In genomic region chr2:45681675-45682074, GRCh38 we compare ENCODE assay signal across 9 cellular contexts. TPM values are rescaled to one million over a fixed set of nuclear protein-coding genes. Genes with fewer than 3 reads are reported as not detected.
DNase-seq lines count a peak whose midpoint lies in the region; ATAC-seq and TF ChIP-seq lines count a peak whose summit lies in the region.
"Had no signal": no experiment of that assay in that cellular context is flagged by ENCODE, and none has a peak within 500 bp of the region (broad histone marks: within the 10 kb centered on the region; RNA-seq: fewer than 3 reads in every experiment).

No MANE protein-coding gene starts in this region.

- no peaks in the 10 kb centered on the region for H3K27me3 ChIP-seq in testis

- WGBS in testis, 2 donors: 80 to 90% methylated on average over 3 of the region's 3 CpGs

- no peak for TF ChIP-seq CTCF in activated B cell treated with CpG ODN at 0.5 μM for 24 hours (IDR thresholded peaks at IDR 0.05)
- TF ChIP-seq CTCF in testis (IDR thresholded peaks at IDR 0.05): no peak

- H3K27ac Mint-ChIP-seq in activated B cell treated with CpG ODN at 0.5 μM for 24 hours: no peak overlapping the region
- H3K27ac Mint-ChIP-seq: CD4-positive, CD25-positive, alpha-beta regulatory T cell had no signal

- H3K36me3 Mint-ChIP-seq in activated B cell treated with CpG ODN at 0.5 μM for 24 hours (ENCODE audit: low read depth): peaks cover 9% of the 10 kb centered on the region

- ATAC-seq in HG03135 (IDR thresholded peaks at IDR 0.05; ENCODE audit: unreplicated experiment) (peak; percentile 90), activated B cell treated with CpG ODN at 0.5 μM for 24 hours (ENCODE audit: low read depth) (peak; percentile 98)

- no peaks in the 10 kb centered on the region for H3K4me1 ChIP-seq in testis

- no peaks in the 10 kb centered on the region for H3K27me3 Mint-ChIP-seq in activated B cell treated with CpG ODN at 0.5 μM for 24 hours
- H3K27me3 Mint-ChIP-seq: CD4-positive, CD25-positive, alpha-beta regulatory T cell had no signal

- intact Hi-C loops in activated B cell treated with CpG ODN at 0.5 μM for 24 hours (cut with micrococcal nuclease): no loop called here
- intact Hi-C loops in testis (cut with DNase I; ENCODE audit: low total_unique reads): no loop called here

- H3K9me3 Mint-ChIP-seq in activated B cell treated with CpG ODN at 0.5 μM for 24 hours: no peaks in the 10 kb centered on the region

- H3K36me3 ChIP-seq in testis (ENCODE audit: low read depth, missing control alignments): no peaks in the 10 kb centered on the region

- CTCF ChIA-PET in activated B cell treated with CpG ODN at 0.5 μM for 24 hours (lab: Charles Lee): no interaction called here

- H3K4me1 Mint-ChIP-seq in activated B cell treated with CpG ODN at 0.5 μM for 24 hours: peaks cover 43% of the 10 kb centered on the region
- H3K4me1 Mint-ChIP-seq: CD4-positive, CD25-positive, alpha-beta regulatory T cell had no signal

- no peak for TF ChIP-seq POLR2A in testis (IDR thresholded peaks at IDR 0.05)

- no peaks in the 10 kb centered on the region for H3K9me3 ChIP-seq in testis

- POLR2A ChIA-PET in activated B cell treated with CpG ODN at 0.5 μM for 24 hours (lab: Charles Lee): interaction anchor here (0.8 kb wide), 1 partner anchor 50 kb away, joined by 5 read pairs; no protein-coding TSS in a partner anchor

- H3K27ac ChIP-seq in testis: no peak overlapping the region

- peak overlapping the region; percentile 15 for H3K4me3 Mint-ChIP-seq in activated B cell treated with CpG ODN at 0.5 μM for 24 hours
- H3K4me3 Mint-ChIP-seq: CD4-positive, CD25-positive, alpha-beta regulatory T cell had no signal

- DNase-seq in NK-92 treated with Interleukin-12 subunit alpha and Interleukin-12 subunit beta, amount 100 ng/mL, for 24 hours (lab: John Stamatoyannopoulos, UW): peak; percentile 21
- no peak for DNase-seq in NK-92 (lab: John Stamatoyannopoulos, UW; ENCODE audit: unreplicated experiment)
- no peak for DNase-seq in activated B cell treated with CpG ODN at 0.5 μM for 24 hours
- peak; percentile 90 for DNase-seq in kidney tubule cell (ENCODE audit: low spot score)
- DNase-seq in testis: no peak
- no peak for DNase-seq in NCI-H2196 (lab: John Stamatoyannopoulos, UW; ENCODE audit: unreplicated experiment)
- no peak for DNase-seq in activated CD8-positive, alpha-beta memory T cell treated with anti-CD3 and anti-CD28 coated beads, Interleukin-2, amount 50 U/mL, for 4 hours

- H3K4me3 ChIP-seq in testis: no peak overlapping the region

RNA-seq across cellular contexts. Expression of gene PRKCE, which starts 30.2 kb away (rescaled TPM):
- total RNA-seq in activated B cell treated with CpG ODN at 0.5 μM for 24 hours (44.2 and 53.8 TPM in 2 replicates), testis (10 to 100 TPM; 33.1 to 35.8 TPM)
- 27.4 TPM for polyA plus RNA-seq in testis (ENCODE audit: insufficient read depth, low read depth, low replicate concordance)

Comparison
In these comparisons a context has a peak if more than half of its experiments do, and no peak if none do; other contexts are left out.
1. DNase-seq: peak in NK-92 treated with Interleukin-12 subunit alpha and Interleukin-12 subunit beta, amount 100 ng/mL, for 24 hours (single experiment) and kidney tubule cell (single experiment); none in NK-92 (single experiment), activated B cell treated with CpG ODN at 0.5 μM for 24 hours (single experiment), testis (single experiment), NCI-H2196 (single experiment) and activated CD8-positive, alpha-beta memory T cell treated with anti-CD3 and anti-CD28 coated beads, Interleukin-2, amount 50 U/mL, for 4 hours (single experiment).